ENCODE assay signal across 2 cellular contexts in the genomic region with DNA sequence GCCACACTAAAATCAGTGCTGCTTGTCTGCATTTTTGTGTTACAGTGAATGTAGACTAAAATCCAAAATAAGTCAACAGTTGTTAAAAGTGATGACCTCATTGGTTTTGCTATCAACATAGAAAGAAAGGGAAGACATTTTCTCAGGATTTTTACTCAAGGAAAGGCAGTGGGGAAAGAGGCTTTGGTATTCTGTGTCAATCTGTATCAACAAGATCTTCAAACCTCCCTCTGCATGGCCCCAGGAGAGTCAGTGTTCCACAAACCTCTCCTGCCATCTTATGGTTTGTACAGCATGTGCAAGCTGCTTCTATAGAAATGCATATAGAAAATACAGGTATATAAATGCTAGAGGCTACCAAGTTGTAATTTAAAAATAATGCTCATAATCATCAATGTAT.
TF ChIP-seq lines count a peak whose summit lies in the region.

No MANE protein-coding gene starts in this region.

TF ChIP-seq in A549, 52 proteins besides CTCF, POLR2A, EP300 and RAD21:
- TF ChIP-seq MAFK (IDR thresholded peaks at IDR 0.05; ENCODE audit: partially characterized antibody) (peak; percentile 35), JUNB (IDR thresholded peaks at IDR 0.05) (no peak)

TF ChIP-seq in H1, 55 proteins besides CTCF, POLR2A, EP300 and RAD21:
- no peak for TF ChIP-seq RNF2 (IDR thresholded peaks at IDR 0.05; ENCODE audit: borderline replicate concordance, low read depth, low read length, missing control alignments, poor library complexity, severe bottlenecking)
- no peak for TF ChIP-seq CTBP2 (IDR thresholded peaks at IDR 0.05; ENCODE audit: borderline replicate concordance, insufficient read depth, insufficient read length, low read length)
- TF ChIP-seq SP2 (IDR thresholded peaks at IDR 0.05; ENCODE audit: low read length): no peak
- no peak for TF ChIP-seq EGR1 (IDR thresholded peaks at IDR 0.05; ENCODE audit: borderline replicate concordance, low read depth, low read length)
- no peak for TF ChIP-seq POU5F1 (IDR thresholded peaks at IDR 0.05; ENCODE audit: low read depth, low read length)
- TF ChIP-seq MAFK (IDR thresholded peaks at IDR 0.05; ENCODE audit: low read depth, low read length): no peak
- TF ChIP-seq SP4 (IDR thresholded peaks at IDR 0.05; ENCODE audit: low read length): no peak
- TF ChIP-seq KDM1A (IDR thresholded peaks at IDR 0.05; ENCODE audit: borderline replicate concordance, low read length): no peak
- no peak for TF ChIP-seq SIX5 (IDR thresholded peaks at IDR 0.05; ENCODE audit: low read depth, low read length)
- no peak for TF ChIP-seq SRF (IDR thresholded peaks at IDR 0.05; ENCODE audit: low read depth, low read length)
- no peak for TF ChIP-seq HDAC6 (IDR thresholded peaks at IDR 0.05; ENCODE audit: low read depth, low read length)
- TF ChIP-seq TEAD4 (IDR thresholded peaks at IDR 0.05; ENCODE audit: low read depth, low read length): no peak
- TF ChIP-seq, protein P1, sequence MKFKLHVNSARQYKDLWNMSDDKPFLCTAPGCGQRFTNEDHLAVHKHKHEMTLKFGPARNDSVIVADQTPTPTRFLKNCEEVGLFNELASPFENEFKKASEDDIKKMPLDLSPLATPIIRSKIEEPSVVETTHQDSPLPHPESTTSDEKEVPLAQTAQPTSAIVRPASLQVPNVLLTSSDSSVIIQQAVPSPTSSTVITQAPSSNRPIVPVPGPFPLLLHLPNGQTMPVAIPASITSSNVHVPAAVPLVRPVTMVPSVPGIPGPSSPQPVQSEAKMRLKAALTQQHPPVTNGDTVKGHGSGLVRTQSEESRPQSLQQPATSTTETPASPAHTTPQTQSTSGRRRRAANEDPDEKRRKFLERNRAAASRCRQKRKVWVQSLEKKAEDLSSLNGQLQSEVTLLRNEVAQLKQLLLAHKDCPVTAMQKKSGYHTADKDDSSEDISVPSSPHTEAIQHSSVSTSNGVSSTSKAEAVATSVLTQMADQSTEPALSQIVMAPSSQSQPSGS (IDR thresholded peaks at IDR 0.05; ENCODE audit: low read length): no peak
- no peak for TF ChIP-seq CHD1 (IDR thresholded peaks at IDR 0.05; ENCODE audit: low read depth, low read length)
- TF ChIP-seq CEBPB (IDR thresholded peaks at IDR 0.05; ENCODE audit: low read depth, low read length): no peak
- no peak for TF ChIP-seq EZH2 (IDR thresholded peaks at IDR 0.05; ENCODE audit: low read depth, low read length, severe bottlenecking)
- TF ChIP-seq SUZ12 (IDR thresholded peaks at IDR 0.05; ENCODE audit: low read length): no peak
